In the genomic region with DNA sequence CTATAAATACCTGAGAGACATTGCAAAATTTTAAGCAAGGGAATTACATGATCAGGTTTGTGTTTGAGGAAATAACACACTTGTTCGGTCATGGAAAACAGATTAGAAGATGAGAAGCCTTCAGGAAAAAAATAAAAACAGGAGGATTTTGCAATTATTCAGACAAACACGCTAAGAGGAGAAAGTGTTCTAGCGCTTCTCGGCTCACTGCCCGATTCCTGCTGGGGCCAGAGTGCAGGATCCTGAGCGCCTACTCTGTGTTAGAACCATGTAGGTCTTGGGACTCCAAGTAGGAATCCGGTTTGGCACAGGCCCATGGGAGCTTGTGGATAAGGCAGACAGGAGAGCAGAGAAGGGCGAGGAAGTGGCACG, we compare ENCODE assay signal across 17 cellular contexts. TPM values are rescaled to one million over a fixed set of nuclear protein-coding genes. Genes with fewer than 3 reads are reported as not detected.
DNase-seq lines count a peak whose midpoint lies in the region; ATAC-seq, FAIRE-seq and TF ChIP-seq lines count a peak whose summit lies in the region.
"Had no signal": no experiment of that assay in that cellular context is flagged by ENCODE, and none has a peak within 500 bp of the region (broad histone marks: within the 10 kb centered on the region; RNA-seq: fewer than 3 reads in every experiment).

No MANE protein-coding gene starts in this region.

- no peak overlapping the region for H3K27ac Mint-ChIP-seq in activated CD8-positive, alpha-beta memory T cell treated with anti-CD3 and anti-CD28 coated beads, Interleukin-2, amount 10 ng/mL, durations not matched to agents 7 days and 5 days
- H3K27ac Mint-ChIP-seq: activated T-helper 1 cell treated with anti-CD3 and anti-CD28 coated beads, Interleukin-12 subunit alpha, Interleukin-12 subunit beta, Interleukin-2, Interleukin-4 antibody, amounts not matched to agents 30 ng/mL and 10 ng/mL and 1 ng/mL, durations not matched to agents 14 hours and 24 hours and 36 hours had no signal

- no peaks in the 10 kb centered on the region for H3K36me3 Mint-ChIP-seq in activated CD8-positive, alpha-beta memory T cell treated with anti-CD3 and anti-CD28 coated beads, Interleukin-2, amount 10 ng/mL, durations not matched to agents 7 days and 5 days

- H3K27me3 ChIP-seq in body of pancreas (no peaks in the 10 kb centered on the region), testis (no peaks in the 10 kb centered on the region)

- no peaks in the 10 kb centered on the region for H3K36me3 ChIP-seq in body of pancreas (replicated peaks in 1 of 2; ENCODE audit: insufficient read depth in 1 of 2, low read depth in 2 of 2)
- H3K36me3 ChIP-seq in testis (ENCODE audit: low read depth, missing control alignments): no peaks in the 10 kb centered on the region

- H3K9me3 ChIP-seq in body of pancreas: no peaks in the 10 kb centered on the region
- no peaks in the 10 kb centered on the region for H3K9me3 ChIP-seq in testis

- no peak for FAIRE-seq in H54 (lab: Jason Lieb, UNC)
- FAIRE-seq: urothelium cell line had no signal

- peak; percentile 22 to 51 (median 45) for DNase-seq in body of pancreas
- peak; percentile 32 for DNase-seq in fibroblast of villous mesenchyme (ENCODE audit: low read depth)
- peak; percentile 52 for DNase-seq in mucosa of gallbladder (ENCODE audit: low spot score)
- peak; percentile 88 for DNase-seq in testis
- no peak for DNase-seq in activated CD8-positive, alpha-beta memory T cell treated with anti-CD3 and anti-CD28 coated beads, Interleukin-2, amount 10 ng/mL, durations not matched to agents 7 days and 5 days
- DNase-seq in central memory CD4-positive, alpha-beta T cell: no peak
- DNase-seq in H54 (ENCODE audit: insufficient read length, low spot score): no peak
- no peak for DNase-seq in stimulated activated CD4-positive, alpha-beta T cell treated with anti-CD3 and anti-CD28 coated beads, Interleukin-4, amount 100 ng/mL, for 4 hours
- DNase-seq: activated CD4-positive, alpha-beta T cell treated with anti-CD3 and anti-CD28 coated beads, Interleukin-2, amount 50 U/mL, for 48 hours; foreskin melanocyte; GF-D8; Karpas-422; NCI-H1694 treated with DMSO at 0.1 percent for 48 hours; NCI-H446; stimulated activated CD4-positive, alpha-beta T cell treated with anti-CD3 and anti-CD28 coated beads, Interleukin-2, amount 100 ng/mL, for 48 hours had no signal

- TF ChIP-seq CTCF in body of pancreas (IDR thresholded peaks at IDR 0.05) (no peak), fibroblast of villous mesenchyme (IDR thresholded peaks at IDR 0.05; ENCODE audit: insufficient read depth, low read depth, low read length) (no peak), testis (IDR thresholded peaks at IDR 0.05) (no peak)

- H3K4me3 Mint-ChIP-seq in activated CD8-positive, alpha-beta memory T cell treated with anti-CD3 and anti-CD28 coated beads, Interleukin-2, amount 10 ng/mL, durations not matched to agents 7 days and 5 days: no peak overlapping the region
- H3K4me3 Mint-ChIP-seq: activated T-helper 1 cell treated with anti-CD3 and anti-CD28 coated beads, Interleukin-12 subunit alpha, Interleukin-12 subunit beta, Interleukin-2, Interleukin-4 antibody, amounts not matched to agents 30 ng/mL and 10 ng/mL and 1 ng/mL, durations not matched to agents 14 hours and 24 hours and 36 hours had no signal

- CTCF ChIA-PET in activated CD8-positive, alpha-beta memory T cell treated with anti-CD3 and anti-CD28 coated beads, Interleukin-2, amount 10 ng/mL, durations not matched to agents 7 days and 5 days (lab: Charles Lee): interaction anchor here (0.7 to 1.1 kb wide), 2 partner anchors 20 to 194 kb away, joined by 3 read pairs; no protein-coding TSS in a partner anchor

- H3K4me3 ChIP-seq in body of pancreas (no peak overlapping the region), fibroblast of villous mesenchyme (ENCODE audit: low read depth, low read length) (no peak overlapping the region), testis (no peak overlapping the region)

- no peak for TF ChIP-seq POLR2A in body of pancreas (IDR thresholded peaks at IDR 0.05)
- TF ChIP-seq POLR2A in testis (IDR thresholded peaks at IDR 0.05): no peak
- no peak for TF ChIP-seq POLR2A in H54 (IDR thresholded peaks at IDR 0.05; ENCODE audit: low read depth, low read length)

- no peaks in the 10 kb centered on the region for H3K4me1 Mint-ChIP-seq in activated CD8-positive, alpha-beta memory T cell treated with anti-CD3 and anti-CD28 coated beads, Interleukin-2, amount 10 ng/mL, durations not matched to agents 7 days and 5 days

- ATAC-seq in body of pancreas: peak; percentile 30
- no peak for ATAC-seq in activated CD8-positive, alpha-beta memory T cell treated with anti-CD3 and anti-CD28 coated beads, Interleukin-2, amount 10 ng/mL, durations not matched to agents 7 days and 5 days

- H3K27ac ChIP-seq in body of pancreas (no peak overlapping the region), testis (peak overlapping the region; percentile 85 to 92)

- peaks cover 6% of the 10 kb centered on the region for H3K4me1 ChIP-seq in body of pancreas
- peaks cover 43% of the 10 kb centered on the region for H3K4me1 ChIP-seq in testis

- 70 to 77% methylated on average over 9 of the region's 9 CpGs for WGBS in body of pancreas, 2 donors
- 44 to 50% methylated on average over 9 of the region's 9 CpGs for WGBS in testis, 2 donors

- H3K9me3 Mint-ChIP-seq in activated CD8-positive, alpha-beta memory T cell treated with anti-CD3 and anti-CD28 coated beads, Interleukin-2, amount 10 ng/mL, durations not matched to agents 7 days and 5 days (ENCODE audit: low read depth): no peaks in the 10 kb centered on the region
- H3K9me3 Mint-ChIP-seq: activated T-helper 1 cell treated with anti-CD3 and anti-CD28 coated beads, Interleukin-12 subunit alpha, Interleukin-12 subunit beta, Interleukin-2, Interleukin-4 antibody, amounts not matched to agents 30 ng/mL and 10 ng/mL and 1 ng/mL, durations not matched to agents 14 hours and 24 hours and 36 hours had no signal

- intact Hi-C loops in body of pancreas (cut with DNase I): no loop called here
- intact Hi-C loops in testis (cut with DNase I; ENCODE audit: low total_unique reads): no loop called here

- H3K27me3 Mint-ChIP-seq in activated CD8-positive, alpha-beta memory T cell treated with anti-CD3 and anti-CD28 coated beads, Interleukin-2, amount 10 ng/mL, durations not matched to agents 7 days and 5 days: peaks cover 45% of the 10 kb centered on the region

RNA-seq across cellular contexts. Expression of gene PRELP, which starts 8.1 kb away (rescaled TPM):
- total RNA-seq in body of pancreas: 10 to 100 TPM; 14.8 to 28.0 TPM
- total RNA-seq in fibroblast of villous mesenchyme: under 0.01 and 0.43 TPM in 2 replicates
- 72.1 TPM for total RNA-seq in mucosa of gallbladder
- 1 to 10 TPM; 9.6 to 10.0 TPM for total RNA-seq in testis
- 26.5 TPM for polyA plus RNA-seq in testis (ENCODE audit: insufficient read depth, low read depth, low replicate concordance)
- not detected for total RNA-seq in activated CD8-positive, alpha-beta memory T cell treated with anti-CD3 and anti-CD28 coated beads, Interleukin-2, amount 10 ng/mL, durations not matched to agents 7 days and 5 days
- total RNA-seq: activated T-helper 1 cell treated with anti-CD3 and anti-CD28 coated beads, Interleukin-12 subunit alpha, Interleukin-12 subunit beta, Interleukin-2, Interleukin-4 antibody, amounts not matched to agents 30 ng/mL and 10 ng/mL and 1 ng/mL, durations not matched to agents 14 hours and 24 hours and 36 hours had no signal

RNA-seq across cellular contexts. Expression of gene OPTC, which starts 26.4 kb away (rescaled TPM):
- total RNA-seq in body of pancreas (not detected), fibroblast of villous mesenchyme (not detected in 2 replicates), mucosa of gallbladder (not detected), testis (under 1 TPM; 0.55 to 0.87 TPM)
- polyA plus RNA-seq in testis (ENCODE audit: insufficient read depth, low read depth, low replicate concordance): 1.1 TPM
- total RNA-seq in activated CD8-positive, alpha-beta memory T cell treated with anti-CD3 and anti-CD28 coated beads, Interleukin-2, amount 10 ng/mL, durations not matched to agents 7 days and 5 days: not detected
- total RNA-seq: activated T-helper 1 cell treated with anti-CD3 and anti-CD28 coated beads, Interleukin-12 subunit alpha, Interleukin-12 subunit beta, Interleukin-2, Interleukin-4 antibody, amounts not matched to agents 30 ng/mL and 10 ng/mL and 1 ng/mL, durations not matched to agents 14 hours and 24 hours and 36 hours had no signal

Comparison
In these comparisons a context has a peak if more than half of its experiments do, and no peak if none do; other contexts are left out.
1. DNase-seq: peak in body of pancreas (4 of 4), fibroblast of villous mesenchyme (single experiment), mucosa of gallbladder (single experiment) and testis (single experiment); none in activated CD8-positive, alpha-beta memory T cell treated with anti-CD3 and anti-CD28 coated beads, Interleukin-2, amount 10 ng/mL, durations not matched to agents 7 days and 5 days (single experiment), central memory CD4-positive, alpha-beta T cell (single experiment), H54 (single experiment) and stimulated activated CD4-positive, alpha-beta T cell treated with anti-CD3 and anti-CD28 coated beads, Interleukin-4, amount 100 ng/mL, for 4 hours (0 of 2).
2. H3K27ac ChIP-seq: peak in testis (2 of 2); none in body of pancreas (0 of 4).